13 cellular contexts compared by ENCODE assay signal in the genomic region with DNA sequence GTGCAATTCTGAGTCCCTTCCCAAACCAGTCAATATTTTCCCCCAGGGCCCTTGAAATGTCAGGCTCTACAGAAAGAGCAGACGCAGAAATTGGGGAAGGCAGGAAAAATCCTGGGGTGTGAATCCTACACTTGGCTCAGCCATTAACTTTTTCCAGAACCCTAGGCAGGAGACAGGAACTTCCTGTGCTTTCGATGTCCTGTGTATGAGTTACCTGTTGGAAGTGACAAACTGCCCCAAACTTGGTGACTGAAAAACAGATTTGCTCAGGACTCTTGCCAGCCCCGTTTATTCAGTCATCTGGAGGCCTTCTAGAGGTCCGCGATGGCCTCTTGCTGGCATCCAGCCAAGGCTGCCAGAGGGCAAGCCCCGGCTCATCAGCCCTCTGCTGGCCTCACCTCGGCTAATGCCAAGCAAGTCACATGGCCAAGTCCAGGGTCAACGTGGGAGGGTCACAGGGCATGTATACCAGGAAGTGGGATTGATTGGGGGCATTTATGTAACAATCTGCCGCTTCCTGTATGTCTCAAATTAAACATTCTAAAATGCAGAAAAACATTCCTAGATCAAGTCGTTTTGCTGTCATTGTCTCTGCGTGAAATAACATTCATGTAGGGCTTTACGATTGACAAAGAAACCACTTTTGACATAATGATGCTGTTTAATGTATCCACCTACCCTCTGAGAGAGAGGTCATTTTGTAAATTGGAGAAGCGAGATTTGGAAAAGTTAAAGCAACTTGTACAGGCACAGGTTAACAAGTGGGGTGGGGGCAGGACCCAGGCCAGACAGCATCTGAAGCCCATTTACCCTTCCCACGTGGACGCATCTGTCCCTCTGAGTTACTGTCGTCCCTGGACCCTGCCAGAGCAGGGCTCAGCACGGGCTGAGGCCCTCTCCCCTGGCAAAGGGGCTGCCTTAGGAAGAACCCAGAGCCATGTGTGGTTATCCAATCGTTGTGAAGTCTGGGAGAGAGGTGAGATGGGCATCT.
A peak's percentile ranks its signal among the peaks of the same experiment; 100 is the strongest.
DNase-seq lines count a peak whose midpoint lies in the region; ATAC-seq, FAIRE-seq and TF ChIP-seq lines count a peak whose summit lies in the region.
"Had no signal": no experiment of that assay in that cellular context is flagged by ENCODE, and none has a peak within 500 bp of the region (broad histone marks: within the 10 kb centered on the region; RNA-seq: fewer than 3 reads in every experiment).

No MANE protein-coding gene starts in this region.

- H3K4me1 ChIP-seq in kidney (ENCODE audit: control insufficient read depth in 1 of 2, insufficient read depth in 1 of 2, low read depth in 1 of 2, low read length in 2 of 2) = peaks cover 6 to 13% of the 10 kb centered on the region in 2 donors

- intact Hi-C loops in Right ventricle myocardium superior (cut with DNase I) = no loop called here
- intact Hi-C loops in cardiac septum (cut with DNase I) = no loop called here
- intact Hi-C loops in kidney (cut with DNase I) = no loop called here

- H3K9me3 ChIP-seq in kidney (ENCODE audit: control insufficient read depth in 1 of 2, low read length in 2 of 2) = no peaks in the 10 kb centered on the region

- no peak for FAIRE-seq in kidney (lab: Jason Lieb, UNC)

- no peak for ATAC-seq in Right ventricle myocardium superior (ENCODE audit: poor library complexity)
- ATAC-seq: left colon; Panc1; stimulated activated memory B cell treated with anti-CD40 and anti-IgM and Interleukin-4, amounts not matched to agents 10 μg/mL and 1 μg/mL and 100 μg/mL, for 72 hours had no signal

- peak; percentile 62 for DNase-seq in Right ventricle myocardium superior
- no peak for DNase-seq in cardiac septum (ENCODE audit: low spot score)
- DNase-seq in SK-MEL-5 (ENCODE audit: low read depth, low spot score) = peak; percentile 6
- peak; percentile 80 for DNase-seq in kidney
- DNase-seq in caudate nucleus (lab: John Stamatoyannopoulos, UW) = no peak
- no peak for DNase-seq in cerebellum (ENCODE audit: low spot score)
- DNase-seq in activated CD4-positive, CD25-positive, alpha-beta regulatory T cell (lab: John Stamatoyannopoulos, UW) = no peak
- DNase-seq in HPDE6-E6E7 (ENCODE audit: extremely low spot score) = no peak
- DNase-seq: NCI-H1694 treated with DMSO at 0.1 percent for 48 hours, occipital lobe had no signal

- H3K4me3 ChIP-seq in kidney (ENCODE audit: low read length in 2 of 2) = no peak overlapping the region

- in situ Hi-C loops in SK-MEL-5 (cut with HindIII; ENCODE audit: low pct_unique_long_range_greater_than_20kb, low sequenced_read_pairs) = no loop called here

- H3K9ac ChIP-seq in kidney (ENCODE audit: low read length in 2 of 2) = no peak overlapping the region

- TF ChIP-seq CTCF in kidney (IDR thresholded peaks at IDR 0.05; ENCODE audit: borderline replicate concordance, extremely low read depth, insufficient read depth) = no peak

- H3K27ac ChIP-seq in kidney (ENCODE audit: low read depth in 2 of 2, low read length in 2 of 2) (no peak overlapping the region), caudate nucleus (ENCODE audit: low read depth, low read length) (no peak overlapping the region)

- no peaks in the 10 kb centered on the region for H3K36me3 ChIP-seq in kidney (ENCODE audit: control insufficient read depth in 1 of 2, insufficient read depth in 2 of 2, low read length in 2 of 2)

Comparison
In these comparisons a context has a peak if more than half of its experiments do, and no peak if none do; other contexts are left out.
1. DNase-seq: peak in Right ventricle myocardium superior (single experiment), SK-MEL-5 (single experiment) and kidney (single experiment); none in cardiac septum (single experiment), caudate nucleus (0 of 61), cerebellum (single experiment), activated CD4-positive, CD25-positive, alpha-beta regulatory T cell (0 of 4) and HPDE6-E6E7 (single experiment).